ENCODE assay signal across 8 cellular contexts in the genomic region with DNA sequence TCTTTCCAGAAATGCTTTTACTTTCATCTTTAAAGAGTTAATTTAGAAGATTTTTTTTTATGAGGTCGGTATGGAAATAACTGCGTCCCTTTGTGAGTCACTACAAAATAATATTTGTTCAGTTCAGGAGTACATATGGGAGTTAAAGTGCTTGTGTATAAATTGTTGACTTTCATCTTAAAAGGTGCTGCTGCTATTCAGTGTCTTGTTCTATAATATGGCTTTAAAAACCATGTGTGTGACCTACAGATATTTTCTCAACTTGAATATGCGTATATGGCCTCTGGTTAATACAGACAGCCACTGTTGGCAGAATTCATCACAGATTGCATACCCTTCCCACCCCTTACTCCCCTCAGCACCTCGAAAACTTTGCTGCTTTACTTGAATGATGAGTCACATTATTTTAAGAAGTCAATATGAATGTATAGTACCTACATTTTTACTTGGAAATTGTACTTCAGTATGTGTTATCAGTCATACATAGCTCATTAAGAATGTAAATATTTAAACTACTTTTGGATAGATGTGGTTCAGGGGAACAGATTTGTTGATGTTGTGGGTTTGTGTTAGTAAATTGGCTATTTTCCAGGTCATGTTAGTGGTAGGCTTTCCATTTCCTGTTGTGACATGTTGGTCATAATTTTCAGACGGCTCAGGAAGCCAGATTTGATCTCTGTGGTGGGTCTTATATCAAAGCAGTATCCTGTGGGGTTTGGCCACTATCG. TPM values are rescaled to one million over a fixed set of nuclear protein-coding genes. Genes with fewer than 3 reads are reported as not detected.
DNase-seq lines count a peak whose midpoint lies in the region; ATAC-seq and TF ChIP-seq lines count a peak whose summit lies in the region.

No MANE protein-coding gene starts in this region.

- H3K4me1 ChIP-seq in BE2C (peaks cover 10% of the 10 kb centered on the region), NT2/D1 (ENCODE audit: insufficient read depth, insufficient read length) (no peaks in the 10 kb centered on the region)

- H3K27me3 Mint-ChIP-seq in brain (peaks cover 7% of the 10 kb centered on the region), memory B cell (no peaks in the 10 kb centered on the region)

- ATAC-seq in GM19351 (IDR thresholded peaks at IDR 0.05; ENCODE audit: unreplicated experiment) (peak; percentile 5), memory B cell (ENCODE audit: low read depth) (no peak), HG02571 (IDR thresholded peaks at IDR 0.05; ENCODE audit: unreplicated experiment) (no peak), GM21717 (IDR thresholded peaks at IDR 0.05; ENCODE audit: unreplicated experiment) (no peak), HG03108 (IDR thresholded peaks at IDR 0.05; ENCODE audit: unreplicated experiment) (no peak)

- no peak for TF ChIP-seq CTCF in BE2C (IDR thresholded peaks at IDR 0.05; ENCODE audit: low read depth, low read length)
- no peak for TF ChIP-seq CTCF in brain (conservative IDR thresholded peaks at IDR 0.05)

- peak overlapping the region; percentile 91 for H3K9ac ChIP-seq in NT2/D1 (ENCODE audit: insufficient read length, low read depth)

- no peaks in the 10 kb centered on the region for H3K9me3 ChIP-seq in BE2C
- no peaks in the 10 kb centered on the region for H3K9me3 ChIP-seq in NT2/D1 (ENCODE audit: insufficient read depth, low read length)

- H3K36me3 Mint-ChIP-seq in brain (no peaks in the 10 kb centered on the region), memory B cell (peaks cover 5% of the 10 kb centered on the region)

- H3K4me3 ChIP-seq in BE2C (ENCODE audit: low read depth, low read length) = peak overlapping the region; percentile 88
- peak overlapping the region; percentile 70 for H3K4me3 ChIP-seq in NT2/D1 (ENCODE audit: insufficient read length, low read depth)

- H3K36me3 ChIP-seq in BE2C = no peaks in the 10 kb centered on the region
- H3K36me3 ChIP-seq in NT2/D1 (ENCODE audit: insufficient read depth, insufficient read length, low read length) = no peaks in the 10 kb centered on the region

- H3K9me3 Mint-ChIP-seq in brain = no peaks in the 10 kb centered on the region
- peaks cover 1% of the 10 kb centered on the region for H3K9me3 Mint-ChIP-seq in memory B cell

- no peaks in the 10 kb centered on the region for H3K27me3 ChIP-seq in BE2C
- H3K27me3 ChIP-seq in NT2/D1 (ENCODE audit: insufficient read depth, insufficient read length) = no peaks in the 10 kb centered on the region

- H3K4me3 Mint-ChIP-seq in brain (peak overlapping the region; percentile 94 to 99 (median 97)), memory B cell (peak overlapping the region; percentile 99)

- DNase-seq in BE2C (no peak), NT2/D1 (ENCODE audit: low read depth, low spot score) (no peak), memory B cell (ENCODE audit: low spot score in 2 of 2) (peak in 1 of 2 donors; percentile 4)

- H3K27ac Mint-ChIP-seq in brain (peak overlapping the region; percentile 50 to 99 (median 63)), memory B cell (peak overlapping the region; percentile 99)

- H3K4me1 Mint-ChIP-seq in brain (peaks cover 52% of the 10 kb centered on the region), memory B cell (peaks cover 23% of the 10 kb centered on the region)

RNA-seq across cellular contexts. Expression of gene CLCN3, which starts 1.5 kb away (rescaled TPM):
- 28.5 TPM for polyA plus RNA-seq in BE2C (2012; ENCODE audit: insufficient read depth, insufficient read length, low read depth)
- 18.6 TPM for polyA plus RNA-seq in brain (ENCODE audit: insufficient read depth, low read depth, low replicate concordance)

RNA-seq across cellular contexts. Expression of gene NEK1, which starts 9.5 kb away (rescaled TPM):
- polyA plus RNA-seq in BE2C (2012; ENCODE audit: insufficient read depth, insufficient read length, low read depth) = 4.6 TPM
- 1.5 TPM for polyA plus RNA-seq in brain (ENCODE audit: insufficient read depth, low read depth, low replicate concordance)
